In the genomic region with DNA sequence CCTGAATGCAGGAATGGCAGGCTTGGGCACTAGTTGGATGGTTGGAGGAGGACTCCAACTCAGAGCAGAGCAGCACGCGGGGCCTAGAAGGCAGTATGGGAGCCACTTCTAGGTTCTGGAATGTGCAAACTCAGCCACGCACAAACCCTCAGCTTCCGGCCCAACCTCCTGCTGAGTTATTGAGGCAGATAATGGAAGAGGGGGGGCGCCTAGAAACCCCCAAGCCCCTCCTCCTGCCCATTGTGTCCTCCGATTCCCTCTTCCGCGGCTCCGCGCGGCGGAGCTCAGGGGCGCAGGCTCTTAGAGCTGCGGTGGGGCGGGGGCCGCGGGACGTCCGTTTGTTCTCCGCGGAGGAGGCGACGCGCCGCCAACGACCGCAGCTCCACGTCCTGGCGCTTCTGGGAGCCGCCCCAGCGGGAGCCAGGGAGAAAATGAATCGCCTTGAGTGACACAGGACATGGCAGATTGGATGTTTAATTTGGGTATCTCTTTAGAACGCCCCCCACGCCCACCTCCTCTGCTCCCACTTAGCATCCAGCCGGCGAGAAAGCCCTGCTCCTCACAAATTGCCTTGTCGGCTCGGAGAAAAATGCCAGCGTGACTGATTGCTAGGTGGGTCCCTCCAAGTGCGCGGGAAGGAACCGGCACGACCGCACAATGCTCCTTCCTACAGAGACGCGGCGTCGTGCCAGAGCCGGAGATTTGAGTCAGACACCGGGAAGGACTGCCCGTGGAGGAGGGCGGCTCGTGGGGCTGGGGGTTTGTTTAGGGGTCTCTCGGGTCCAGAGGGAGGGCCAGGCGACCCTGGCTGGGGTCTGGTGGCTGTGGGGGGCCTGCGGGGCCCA, we compare ENCODE assay signal across 1 cellular context.
TF ChIP-seq lines count a peak whose summit lies in the region.

No MANE protein-coding gene starts in this region.

TF ChIP-seq in K562, 482 proteins besides CTCF, POLR2A, EP300 and RAD21 (continued from another document and continues in another):
- TF ChIP-seq, protein P1, sequence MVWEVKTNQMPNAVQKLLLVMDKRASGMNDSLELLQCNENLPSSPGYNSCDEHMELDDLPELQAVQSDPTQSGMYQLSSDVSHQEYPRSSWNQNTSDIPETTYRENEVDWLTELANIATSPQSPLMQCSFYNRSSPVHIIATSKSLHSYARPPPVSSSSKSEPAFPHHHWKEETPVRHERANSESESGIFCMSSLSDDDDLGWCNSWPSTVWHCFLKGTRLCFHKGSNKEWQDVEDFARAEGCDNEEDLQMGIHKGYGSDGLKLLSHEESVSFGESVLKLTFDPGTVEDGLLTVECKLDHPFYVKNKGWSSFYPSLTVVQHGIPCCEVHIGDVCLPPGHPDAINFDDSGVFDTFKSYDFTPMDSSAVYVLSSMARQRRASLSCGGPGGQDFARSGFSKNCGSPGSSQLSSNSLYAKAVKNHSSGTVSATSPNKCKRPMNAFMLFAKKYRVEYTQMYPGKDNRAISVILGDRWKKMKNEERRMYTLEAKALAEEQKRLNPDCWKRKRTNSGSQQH (CRISPR knock-in tag; IDR thresholded peaks at IDR 0.05) = no peak
- TF ChIP-seq, protein P2, sequence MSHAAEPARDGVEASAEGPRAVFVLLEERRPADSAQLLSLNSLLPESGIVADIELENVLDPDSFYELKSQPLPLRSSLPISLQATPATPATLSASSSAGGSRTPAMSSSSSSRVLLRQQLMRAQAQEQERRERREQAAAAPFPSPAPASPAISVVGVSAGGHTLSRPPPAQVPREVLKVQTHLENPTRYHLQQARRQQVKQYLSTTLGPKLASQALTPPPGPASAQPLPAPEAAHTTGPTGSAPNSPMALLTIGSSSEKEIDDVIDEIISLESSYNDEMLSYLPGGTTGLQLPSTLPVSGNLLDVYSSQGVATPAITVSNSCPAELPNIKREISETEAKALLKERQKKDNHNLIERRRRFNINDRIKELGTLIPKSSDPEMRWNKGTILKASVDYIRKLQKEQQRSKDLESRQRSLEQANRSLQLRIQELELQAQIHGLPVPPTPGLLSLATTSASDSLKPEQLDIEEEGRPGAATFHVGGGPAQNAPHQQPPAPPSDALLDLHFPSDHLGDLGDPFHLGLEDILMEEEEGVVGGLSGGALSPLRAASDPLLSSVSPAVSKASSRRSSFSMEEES (CRISPR knock-in tag; IDR thresholded peaks at IDR 0.05) = no peak
- no peak for TF ChIP-seq FOXJ3 (CRISPR knock-in tag; IDR thresholded peaks at IDR 0.05)
- TF ChIP-seq MCM7 (IDR thresholded peaks at IDR 0.05) = no peak
- TF ChIP-seq MTA1 (IDR thresholded peaks at IDR 0.05; ENCODE audit: borderline replicate concordance) = no peak
- TF ChIP-seq TCF15 (CRISPR knock-in tag; IDR thresholded peaks at IDR 0.05) = no peak
- no peak for TF ChIP-seq ETS1 (conservative IDR thresholded peaks at IDR 0.05; ENCODE audit: control insufficient read depth, low read depth, low read length)
- no peak for TF ChIP-seq ZNF174 (CRISPR knock-in tag; IDR thresholded peaks at IDR 0.05)
- TF ChIP-seq DLX4 (CRISPR knock-in tag; IDR thresholded peaks at IDR 0.05) = no peak
- no peak for TF ChIP-seq MTA2 (IDR thresholded peaks at IDR 0.05; ENCODE audit: low read depth)
- TF ChIP-seq HIVEP1 (CRISPR knock-in tag; IDR thresholded peaks at IDR 0.05) = no peak
- TF ChIP-seq KHSRP (IDR thresholded peaks at IDR 0.05) = no peak
- no peak for TF ChIP-seq JUNB (CRISPR knock-in tag; conservative IDR thresholded peaks at IDR 0.05)
- TF ChIP-seq EP400 (IDR thresholded peaks at IDR 0.05) = no peak
- TF ChIP-seq SFPQ (IDR thresholded peaks at IDR 0.05; ENCODE audit: low read depth, low read length) = no peak
- TF ChIP-seq PHF21A (IDR thresholded peaks at IDR 0.05; ENCODE audit: borderline replicate concordance, low read depth) = no peak
- no peak for TF ChIP-seq HDAC1 (IDR thresholded peaks at IDR 0.05)
- no peak for TF ChIP-seq SMARCB1 (IDR thresholded peaks at IDR 0.05; ENCODE audit: insufficient read length, low read depth)
- no peak for TF ChIP-seq XRCC4 (IDR thresholded peaks at IDR 0.05; ENCODE audit: extremely low read depth, insufficient read depth, insufficient read length)
- TF ChIP-seq TAF7 (tag; IDR thresholded peaks at IDR 0.05) = no peak; the same call in 1 of the 2 replicates
- no peak for TF ChIP-seq CHD4 (IDR thresholded peaks at IDR 0.05; ENCODE audit: insufficient read depth, insufficient replicate concordance, low read depth, low read length, poor library complexity, severe bottlenecking)
- peak; percentile 94 for TF ChIP-seq SOX6 (IDR thresholded peaks at IDR 0.05)
- no peak for TF ChIP-seq MEF2A (IDR thresholded peaks at IDR 0.05; ENCODE audit: control insufficient read depth, low read depth, low read length)
- TF ChIP-seq CREM (IDR thresholded peaks at IDR 0.05; ENCODE audit: low read depth) = peak; percentile 55
- TF ChIP-seq ZNF133 (CRISPR knock-in tag; IDR thresholded peaks at IDR 0.05) = no peak
- no peak for TF ChIP-seq MCM3 (IDR thresholded peaks at IDR 0.05)
- TF ChIP-seq, protein P3, sequence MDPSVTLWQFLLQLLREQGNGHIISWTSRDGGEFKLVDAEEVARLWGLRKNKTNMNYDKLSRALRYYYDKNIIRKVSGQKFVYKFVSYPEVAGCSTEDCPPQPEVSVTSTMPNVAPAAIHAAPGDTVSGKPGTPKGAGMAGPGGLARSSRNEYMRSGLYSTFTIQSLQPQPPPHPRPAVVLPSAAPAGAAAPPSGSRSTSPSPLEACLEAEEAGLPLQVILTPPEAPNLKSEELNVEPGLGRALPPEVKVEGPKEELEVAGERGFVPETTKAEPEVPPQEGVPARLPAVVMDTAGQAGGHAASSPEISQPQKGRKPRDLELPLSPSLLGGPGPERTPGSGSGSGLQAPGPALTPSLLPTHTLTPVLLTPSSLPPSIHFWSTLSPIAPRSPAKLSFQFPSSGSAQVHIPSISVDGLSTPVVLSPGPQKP (CRISPR knock-in tag; IDR thresholded peaks at IDR 0.05) = no peak
- TF ChIP-seq ZNF57 (CRISPR knock-in tag; IDR thresholded peaks at IDR 0.05) = no peak
- TF ChIP-seq, protein P4, sequence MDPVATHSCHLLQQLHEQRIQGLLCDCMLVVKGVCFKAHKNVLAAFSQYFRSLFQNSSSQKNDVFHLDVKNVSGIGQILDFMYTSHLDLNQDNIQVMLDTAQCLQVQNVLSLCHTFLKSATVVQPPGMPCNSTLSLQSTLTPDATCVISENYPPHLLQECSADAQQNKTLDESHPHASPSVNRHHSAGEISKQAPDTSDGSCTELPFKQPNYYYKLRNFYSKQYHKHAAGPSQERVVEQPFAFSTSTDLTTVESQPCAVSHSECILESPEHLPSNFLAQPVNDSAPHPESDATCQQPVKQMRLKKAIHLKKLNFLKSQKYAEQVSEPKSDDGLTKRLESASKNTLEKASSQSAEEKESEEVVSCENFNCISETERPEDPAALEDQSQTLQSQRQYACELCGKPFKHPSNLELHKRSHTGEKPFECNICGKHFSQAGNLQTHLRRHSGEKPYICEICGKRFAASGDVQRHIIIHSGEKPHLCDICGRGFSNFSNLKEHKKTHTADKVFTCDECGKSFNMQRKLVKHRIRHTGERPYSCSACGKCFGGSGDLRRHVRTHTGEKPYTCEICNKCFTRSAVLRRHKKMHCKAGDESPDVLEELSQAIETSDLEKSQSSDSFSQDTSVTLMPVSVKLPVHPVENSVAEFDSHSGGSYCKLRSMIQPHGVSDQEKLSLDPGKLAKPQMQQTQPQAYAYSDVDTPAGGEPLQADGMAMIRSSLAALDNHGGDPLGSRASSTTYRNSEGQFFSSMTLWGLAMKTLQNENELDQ (CRISPR knock-in tag; IDR thresholded peaks at IDR 0.05; ENCODE audit: borderline replicate concordance) = no peak
- TF ChIP-seq BACH1 (tag; IDR thresholded peaks at IDR 0.05) = no peak
- no peak for TF ChIP-seq CHCHD3 (CRISPR knock-in tag; IDR thresholded peaks at IDR 0.05)
- no peak for TF ChIP-seq DEAF1 (CRISPR knock-in tag; IDR thresholded peaks at IDR 0.05)
- no peak for TF ChIP-seq FUS (optimal IDR thresholded peaks at IDR 0.05; ENCODE audit: low read depth, low read length)
- no peak for TF ChIP-seq NFATC3 (IDR thresholded peaks at IDR 0.05)
- TF ChIP-seq YBX1 (IDR thresholded peaks at IDR 0.05) = no peak
- no peak for TF ChIP-seq KAT2B (IDR thresholded peaks at IDR 0.05; ENCODE audit: low read depth, low read length)
- TF ChIP-seq, protein P5, sequence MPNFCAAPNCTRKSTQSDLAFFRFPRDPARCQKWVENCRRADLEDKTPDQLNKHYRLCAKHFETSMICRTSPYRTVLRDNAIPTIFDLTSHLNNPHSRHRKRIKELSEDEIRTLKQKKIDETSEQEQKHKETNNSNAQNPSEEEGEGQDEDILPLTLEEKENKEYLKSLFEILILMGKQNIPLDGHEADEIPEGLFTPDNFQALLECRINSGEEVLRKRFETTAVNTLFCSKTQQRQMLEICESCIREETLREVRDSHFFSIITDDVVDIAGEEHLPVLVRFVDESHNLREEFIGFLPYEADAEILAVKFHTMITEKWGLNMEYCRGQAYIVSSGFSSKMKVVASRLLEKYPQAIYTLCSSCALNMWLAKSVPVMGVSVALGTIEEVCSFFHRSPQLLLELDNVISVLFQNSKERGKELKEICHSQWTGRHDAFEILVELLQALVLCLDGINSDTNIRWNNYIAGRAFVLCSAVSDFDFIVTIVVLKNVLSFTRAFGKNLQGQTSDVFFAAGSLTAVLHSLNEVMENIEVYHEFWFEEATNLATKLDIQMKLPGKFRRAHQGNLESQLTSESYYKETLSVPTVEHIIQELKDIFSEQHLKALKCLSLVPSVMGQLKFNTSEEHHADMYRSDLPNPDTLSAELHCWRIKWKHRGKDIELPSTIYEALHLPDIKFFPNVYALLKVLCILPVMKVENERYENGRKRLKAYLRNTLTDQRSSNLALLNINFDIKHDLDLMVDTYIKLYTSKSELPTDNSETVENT (CRISPR knock-in tag; IDR thresholded peaks at IDR 0.05) = no peak
- TF ChIP-seq SMARCE1 (IDR thresholded peaks at IDR 0.05) = no peak
- no peak for TF ChIP-seq MTF1 (CRISPR knock-in tag; IDR thresholded peaks at IDR 0.05; ENCODE audit: borderline replicate concordance)
- TF ChIP-seq CEBPZ (IDR thresholded peaks at IDR 0.05; ENCODE audit: borderline replicate concordance, low read depth, low read length) = no peak
- no peak; the same call in 1 of the 2 replicates for TF ChIP-seq MTA3 (IDR thresholded peaks at IDR 0.05; ENCODE audit: borderline replicate concordance)
- TF ChIP-seq RHOXF2B (CRISPR knock-in tag; conservative IDR thresholded peaks at IDR 0.05) = no peak
